ENCODE assay signal across 12 cellular contexts in genomic region chr20:33549229-33549628, GRCh38. TPM values are rescaled to one million over a fixed set of nuclear protein-coding genes. Genes with fewer than 3 reads are reported as not detected.
A peak's percentile ranks its signal among the peaks of the same experiment; 100 is the strongest.
DNase-seq lines count a peak whose midpoint lies in the region; ATAC-seq and TF ChIP-seq lines count a peak whose summit lies in the region.
"Had no signal": no experiment of that assay in that cellular context is flagged by ENCODE, and none has a peak within 500 bp of the region (broad histone marks: within the 10 kb centered on the region; RNA-seq: fewer than 3 reads in every experiment).

No MANE protein-coding gene starts in this region.

- no peak for ATAC-seq in Panc1
- ATAC-seq: CD8-positive, alpha-beta T cell had no signal

- no peaks in the 10 kb centered on the region for H3K9me3 ChIP-seq in Karpas-422 (ENCODE audit: low read length)
- H3K9me3 ChIP-seq in Panc1 (ENCODE audit: control insufficient read depth, insufficient read depth, low read depth, low read length) = no peaks in the 10 kb centered on the region
- H3K9me3 ChIP-seq: BLaER1 treated with 17β-estradiol and CSF1 and Interleukin-3, amounts not matched to agents 10 nM and 100 nM; HAP-1 had no signal

- H2AFZ ChIP-seq in Karpas-422 (ENCODE audit: low read length) = no peak overlapping the region
- H2AFZ ChIP-seq: GM23248 had no signal

- no peak overlapping the region for H3K9ac ChIP-seq in Karpas-422 (ENCODE audit: low read length)
- H3K9ac ChIP-seq: BLaER1 treated with 17β-estradiol and CSF1 and Interleukin-3, amounts not matched to agents 10 nM and 100 nM; GM23248 had no signal

- DNase-seq in NCI-H748 (lab: John Stamatoyannopoulos, UW; ENCODE audit: unreplicated experiment) (peak; percentile 20), NCI-H748 treated with DMSO at 0.1 percent for 48 hours (lab: John Stamatoyannopoulos, UW) (no peak), Karpas-422 (no peak), Panc1 (ENCODE audit: low read depth, low spot score) (no peak), fibroblast of pulmonary artery (ENCODE audit: low read depth) (peak; percentile 8), NCI-H1105 treated with DMSO at 0.1 percent for 48 hours (lab: John Stamatoyannopoulos, UW) (no peak)
- no peak for DNase-seq in activated CD8-positive, alpha-beta memory T cell treated with anti-CD3 and anti-CD28 coated beads, Interleukin-2, amount 50 U/mL, for 48 hours
- DNase-seq: Calu3; CD8-positive, alpha-beta T cell; GM23248 had no signal

- H3K27me3 ChIP-seq in Karpas-422 (ENCODE audit: low read length) (no peaks in the 10 kb centered on the region), Panc1 (ENCODE audit: control insufficient read depth, insufficient read depth, low read length) (no peaks in the 10 kb centered on the region)
- H3K27me3 ChIP-seq: BLaER1 treated with 17β-estradiol and CSF1 and Interleukin-3, amounts not matched to agents 10 nM and 100 nM had no signal

- H4K20me1 ChIP-seq in Karpas-422 (ENCODE audit: insufficient read depth, low read depth, low read length) = no peaks in the 10 kb centered on the region

- H3K36me3 ChIP-seq in Karpas-422 (ENCODE audit: insufficient read depth, low read length) (peaks cover 5% of the 10 kb centered on the region; the same call in 1 of the 2 replicates), Panc1 (ENCODE audit: control insufficient read depth, insufficient read depth, low read length) (no peaks in the 10 kb centered on the region)
- H3K36me3 ChIP-seq: HAP-1 had no signal

- no peak for TF ChIP-seq CTCF in Panc1 (IDR thresholded peaks at IDR 0.05)
- no peak for TF ChIP-seq CTCF in fibroblast of pulmonary artery (IDR thresholded peaks at IDR 0.05; ENCODE audit: low read length, missing control alignments)

- intact Hi-C loops in Panc1 (cut with micrococcal nuclease; ENCODE audit: unreplicated experiment) = no loop called here

- no peaks in the 10 kb centered on the region for H3K9me2 ChIP-seq in Karpas-422 (replicated peaks; ENCODE audit: insufficient read depth, low read length)

- H3K4me2 ChIP-seq in Karpas-422 (ENCODE audit: low read depth, low read length, poor library complexity, severe bottlenecking) = no peak overlapping the region
- H3K4me2 ChIP-seq: BLaER1 treated with 17β-estradiol and CSF1 and Interleukin-3, amounts not matched to agents 10 nM and 100 nM had no signal

- TSS peak; percentile 42 for BruUV-seq in Panc1 (replicated peaks; lab: Mats Ljungman, UMichigan)

- H3K79me2 ChIP-seq in Karpas-422 (ENCODE audit: low read length) = peaks cover 90% of the 10 kb centered on the region

- POLR2A ChIA-PET in Panc1 (lab: Charles Lee) = no interaction called here

- in situ Hi-C loops in Panc1 (cut with HindIII; ENCODE audit: low pct_unique_long_range_greater_than_20kb, low sequenced_read_pairs) = no loop called here

- H3K4me3 ChIP-seq in Karpas-422 (ENCODE audit: low read length) = no peak overlapping the region
- no peak overlapping the region for H3K4me3 ChIP-seq in Panc1 (ENCODE audit: low read depth in 2 of 2, low read length in 2 of 2)
- H3K4me3 ChIP-seq in fibroblast of pulmonary artery (replicated peaks; ENCODE audit: low read depth, low read length) = no peak overlapping the region
- H3K4me3 ChIP-seq: BLaER1 treated with 17β-estradiol and CSF1 and Interleukin-3, amounts not matched to agents 10 nM and 100 nM; GM23248; HAP-1 had no signal

- CTCF ChIA-PET in Panc1 (lab: Charles Lee) = no interaction called here

- H3K27ac ChIP-seq in Karpas-422 (ENCODE audit: low read length) (peak overlapping the region; percentile 48; the same call in 1 of the 2 replicates), Panc1 (ENCODE audit: low read length) (no peak overlapping the region)
- H3K27ac ChIP-seq: BLaER1 treated with 17β-estradiol and CSF1 and Interleukin-3, amounts not matched to agents 10 nM and 100 nM; GM23248 had no signal

- peaks cover 61% of the 10 kb centered on the region for H3K4me1 ChIP-seq in Karpas-422 (ENCODE audit: low read length)
- H3K4me1 ChIP-seq in Panc1 (ENCODE audit: control insufficient read depth, insufficient read depth, low read length) = no peaks in the 10 kb centered on the region

RNA-seq across cellular contexts. Expression of gene CBFA2T2, which starts 59.3 kb away (rescaled TPM):
- total RNA-seq in Karpas-422 (2014; rRNA removed; shearing (Covaris generic); ENCODE audit: low replicate concordance) = 47.6 and 54.8 TPM in 2 replicates
- 16.3 TPM for total RNA-seq in Panc1 (2021; ENCODE audit: unreplicated experiment)
- polyA plus RNA-seq in Panc1 (2012; ENCODE audit: insufficient read length) = 12.5 TPM

Comparison
In these comparisons a context has a peak if more than half of its experiments do, and no peak if none do; other contexts are left out.
1. DNase-seq: peak in NCI-H748 (single experiment) and fibroblast of pulmonary artery (single experiment); none in NCI-H748 treated with DMSO at 0.1 percent for 48 hours (single experiment), Karpas-422 (single experiment), Panc1 (single experiment), NCI-H1105 treated with DMSO at 0.1 percent for 48 hours (single experiment) and activated CD8-positive, alpha-beta memory T cell treated with anti-CD3 and anti-CD28 coated beads, Interleukin-2, amount 50 U/mL, for 48 hours (single experiment).